24 cellular contexts compared by ENCODE assay signal in genomic region chr18:57432765-57433400, GRCh38. TPM values are rescaled to one million over a fixed set of nuclear protein-coding genes. Genes with fewer than 3 reads are reported as not detected.
DNase-seq lines count a peak whose midpoint lies in the region; ATAC-seq and TF ChIP-seq lines count a peak whose summit lies in the region.
"Had no signal": no experiment of that assay in that cellular context is flagged by ENCODE, and none has a peak within 500 bp of the region (broad histone marks: within the 10 kb centered on the region; RNA-seq: fewer than 3 reads in every experiment).

No MANE protein-coding gene starts in this region.

- TF ChIP-seq CTCF in GM23338 (conservative IDR thresholded peaks at IDR 0.05; ENCODE audit: low read depth in 2 of 2) (no peak), activated B cell treated with CpG ODN at 0.5 μM for 24 hours (IDR thresholded peaks at IDR 0.05) (no peak), ovary (IDR thresholded peaks at IDR 0.05) (no peak)

- peak overlapping the region; percentile 97 for H3K4me2 ChIP-seq in GM23338

- no peaks in the 10 kb centered on the region for H3K36me3 ChIP-seq in GM23338 (ENCODE audit: insufficient read depth)
- no peaks in the 10 kb centered on the region for H3K36me3 ChIP-seq in naive thymus-derived CD4-positive, alpha-beta T cell (ENCODE audit: control insufficient read depth in 2 of 3, insufficient read depth in 3 of 3, low read length in 3 of 3)
- no peaks in the 10 kb centered on the region for H3K36me3 ChIP-seq in ovary
- H3K36me3 ChIP-seq: ascending aorta; BLaER1 treated with 17β-estradiol and CSF1 and Interleukin-3, amounts not matched to agents 10 nM and 100 nM; heart right ventricle; thoracic aorta had no signal

- H4K20me1 ChIP-seq in GM23338 (replicated peaks; ENCODE audit: insufficient read depth): peaks cover 24% of the 10 kb centered on the region

- peaks cover 67% of the 10 kb centered on the region for H3K4me1 Mint-ChIP-seq in GM23338
- peaks cover 32% of the 10 kb centered on the region for H3K4me1 Mint-ChIP-seq in activated B cell treated with CpG ODN at 0.5 μM for 24 hours
- H3K4me1 Mint-ChIP-seq in naive thymus-derived CD4-positive, alpha-beta T cell: peaks cover 22 to 56% (median 40%) of the 10 kb centered on the region in 7 donors

- H3K36me3 Mint-ChIP-seq in GM23338 (ENCODE audit: low read depth) (no peaks in the 10 kb centered on the region; the same call in 2 of the 3 replicates), activated B cell treated with CpG ODN at 0.5 μM for 24 hours (ENCODE audit: low read depth) (peaks cover 5% of the 10 kb centered on the region)
- H3K36me3 Mint-ChIP-seq in naive thymus-derived CD4-positive, alpha-beta T cell: peaks cover 0 to 9% (median 5%) of the 10 kb centered on the region in 5 donors

- peaks cover 6% of the 10 kb centered on the region; the same call in 1 of the 3 replicates for H3K9me3 Mint-ChIP-seq in GM23338
- H3K9me3 Mint-ChIP-seq in activated B cell treated with CpG ODN at 0.5 μM for 24 hours: peaks cover 7% of the 10 kb centered on the region
- peaks cover 0 to 53% (median 20%) of the 10 kb centered on the region in 11 donors for H3K9me3 Mint-ChIP-seq in naive thymus-derived CD4-positive, alpha-beta T cell

- H3K27me3 ChIP-seq in GM23338 (ENCODE audit: insufficient read depth) (peaks cover 93% of the 10 kb centered on the region), right cardiac atrium (ENCODE audit: control insufficient read depth, insufficient read depth) (no peaks in the 10 kb centered on the region), ovary (peaks cover 6% of the 10 kb centered on the region)
- H3K27me3 ChIP-seq in naive thymus-derived CD4-positive, alpha-beta T cell (ENCODE audit: control insufficient read depth in 2 of 2, insufficient read depth in 2 of 2, low read length in 2 of 2): peaks cover 2 to 51% of the 10 kb centered on the region in 2 donors

- CTCF ChIA-PET in activated B cell treated with CpG ODN at 0.5 μM for 24 hours (lab: Charles Lee): no interaction called here
- CTCF ChIA-PET in naive thymus-derived CD4-positive, alpha-beta T cell (lab: Charles Lee): no interaction called here

- H3K4me3 ChIP-seq in GM23338 (peak overlapping the region; percentile 67), right cardiac atrium (ENCODE audit: low read length) (no peak overlapping the region), ovary (no peak overlapping the region)
- no peak overlapping the region for H3K4me3 ChIP-seq in naive thymus-derived CD4-positive, alpha-beta T cell (ENCODE audit: low read length)
- H3K4me3 ChIP-seq: ascending aorta, heart right ventricle, thoracic aorta had no signal

- intact Hi-C loops in activated B cell treated with CpG ODN at 0.5 μM for 24 hours (cut with micrococcal nuclease): loop anchor here (5.0 kb wide), 1 partner anchor 566 kb away; no protein-coding TSS in a partner anchor
- intact Hi-C loops in naive thymus-derived CD4-positive, alpha-beta T cell (cut with micrococcal nuclease): loop anchor here in 1 of 2 donors (5.0 to 10.0 kb wide), 3 partner anchors 81 to 1839 kb away; partner anchors contain the start of genes ATP8B1, RAX and ST8SIA3
- intact Hi-C loops in right cardiac atrium (cut with DNase I): loop anchor here in 1 of 4 donors (10.0 kb wide), 1 partner anchor 728 kb away; no protein-coding TSS in a partner anchor
- intact Hi-C loops in ovary (cut with DNase I): no loop called here

- POLR2A ChIA-PET in activated B cell treated with CpG ODN at 0.5 μM for 24 hours (lab: Charles Lee): no interaction called here
- POLR2A ChIA-PET in naive thymus-derived CD4-positive, alpha-beta T cell (lab: Charles Lee): no interaction called here

- H2AFZ ChIP-seq in GM23338: no peak overlapping the region

- H3K9me2 ChIP-seq in GM23338 (ENCODE audit: insufficient read depth): no peaks in the 10 kb centered on the region

- peaks cover 46% of the 10 kb centered on the region for H3F3A ChIP-seq in GM23338 (replicated peaks; ENCODE audit: low read depth)

- ATAC-seq in GM23338: no peak
- ATAC-seq in activated B cell treated with CpG ODN at 0.5 μM for 24 hours (ENCODE audit: low read depth): no peak
- no peak for ATAC-seq in naive thymus-derived CD4-positive, alpha-beta T cell
- ATAC-seq in right cardiac atrium: no peak
- ATAC-seq in HG03135 (IDR thresholded peaks at IDR 0.05; ENCODE audit: unreplicated experiment): no peak
- ATAC-seq: activated CD8-positive, alpha-beta memory T cell treated with anti-CD3 and anti-CD28 coated beads, Interleukin-2, amount 10 ng/mL, durations not matched to agents 7 days and 5 days; heart right ventricle had no signal

- WGBS in right cardiac atrium: 4% methylated on average over 9 of the region's 9 CpGs
- WGBS in ovary, 3 donors: 3 to 7% (median 6%) methylated on average over 9 of the region's 9 CpGs

- no peaks in the 10 kb centered on the region for H3K79me2 ChIP-seq in GM23338 (replicated peaks; ENCODE audit: insufficient read depth)

- H3K4me1 ChIP-seq in GM23338 (ENCODE audit: insufficient read depth): peaks cover 63% of the 10 kb centered on the region
- peaks cover 3 to 15% of the 10 kb centered on the region in 2 donors for H3K4me1 ChIP-seq in naive thymus-derived CD4-positive, alpha-beta T cell (ENCODE audit: control insufficient read depth in 2 of 2, insufficient read depth in 2 of 2, low read length in 2 of 2)
- no peaks in the 10 kb centered on the region for H3K4me1 ChIP-seq in right cardiac atrium (ENCODE audit: control insufficient read depth, insufficient read depth, low read length)
- peaks cover 12% of the 10 kb centered on the region for H3K4me1 ChIP-seq in ovary (ENCODE audit: insufficient read depth)

- TF ChIP-seq EP300 in ovary (IDR thresholded peaks at IDR 0.05): no peak

- H3K27me3 Mint-ChIP-seq in GM23338 (ENCODE audit: insufficient read depth, low read depth, poor library complexity): peaks cover 95% of the 10 kb centered on the region
- H3K27me3 Mint-ChIP-seq in activated B cell treated with CpG ODN at 0.5 μM for 24 hours: peaks cover 71% of the 10 kb centered on the region
- peaks cover 73 to 83% (median 75%) of the 10 kb centered on the region in 5 donors for H3K27me3 Mint-ChIP-seq in naive thymus-derived CD4-positive, alpha-beta T cell

- H3K27ac Mint-ChIP-seq in GM23338: no peak overlapping the region
- H3K27ac Mint-ChIP-seq in activated B cell treated with CpG ODN at 0.5 μM for 24 hours: peak overlapping the region; percentile 79
- H3K27ac Mint-ChIP-seq in naive thymus-derived CD4-positive, alpha-beta T cell: peak overlapping the region in 1 of 9 donors; percentile 39
- H3K27ac Mint-ChIP-seq: activated CD8-positive, alpha-beta memory T cell treated with anti-CD3 and anti-CD28 coated beads, Interleukin-2, amount 10 ng/mL, durations not matched to agents 7 days and 5 days; nephron progenitor cell; T-helper 2 cell treated with Interferon-gamma antibody and Interleukin-4, amounts not matched to agents 5 μg/mL and 100 μg/mL, for 36 hours had no signal

- no peak for TF ChIP-seq POLR2A in ovary (IDR thresholded peaks at IDR 0.05)

- H3K27ac ChIP-seq in GM23338 (ENCODE audit: low read depth): no peak overlapping the region
- no peak overlapping the region for H3K27ac ChIP-seq in naive thymus-derived CD4-positive, alpha-beta T cell (ENCODE audit: low read depth, low read length)
- H3K27ac ChIP-seq in right cardiac atrium (ENCODE audit: low read length): no peak overlapping the region
- H3K27ac ChIP-seq in ovary: no peak overlapping the region
- H3K27ac ChIP-seq: ascending aorta; BLaER1 treated with 17β-estradiol and CSF1 and Interleukin-3, amounts not matched to agents 10 nM and 100 nM; heart right ventricle; thoracic aorta had no signal

- H3K4me3 Mint-ChIP-seq in GM23338 (peak overlapping the region; percentile 76; the same call in 2 of the 3 replicates), activated B cell treated with CpG ODN at 0.5 μM for 24 hours (no peak overlapping the region)
- peak overlapping the region in 6 of 10 donors; percentile 4 to 67 (median 28) for H3K4me3 Mint-ChIP-seq in naive thymus-derived CD4-positive, alpha-beta T cell
- H3K4me3 Mint-ChIP-seq: activated CD8-positive, alpha-beta memory T cell treated with anti-CD3 and anti-CD28 coated beads, Interleukin-2, amount 10 ng/mL, durations not matched to agents 7 days and 5 days; T-helper 2 cell treated with Interferon-gamma antibody and Interleukin-4, amounts not matched to agents 5 μg/mL and 100 μg/mL, for 36 hours had no signal

- DNase-seq in DMS 273 (lab: John Stamatoyannopoulos, UW; ENCODE audit: unreplicated experiment) (peak; percentile 53), DMS 273 treated with DMSO at 0.1 percent for 48 hours (lab: John Stamatoyannopoulos, UW) (no peak), GM23338 (ENCODE audit: low spot score) (peak; percentile 51), activated B cell treated with CpG ODN at 0.5 μM for 24 hours (no peak), right cardiac atrium (no peak), ovary (no peak)
- no peak for DNase-seq in naive thymus-derived CD4-positive, alpha-beta T cell
- DNase-seq: 8988T; activated CD4-positive, CD25-positive, alpha-beta regulatory T cell treated with anti-CD3 and anti-CD28 coated beads, Interleukin-2, amount 50 U/mL, for 72 hours; activated CD8-positive, alpha-beta memory T cell treated with anti-CD3 and anti-CD28 coated beads, Interleukin-2, amount 10 ng/mL, durations not matched to agents 7 days and 5 days; activated gamma-delta T cell treated with Interleukin-2 at 50 U/mL for 16 hours; DMS153; heart right ventricle; mesenchymal stem cell; NCI-H1694 treated with DMSO at 0.1 percent for 48 hours; NCI-H510A; nephron progenitor cell; SIG-M5 had no signal

- peaks cover 0 to 13% (median 0%) of the 10 kb centered on the region in 3 experiments for H3K9me3 ChIP-seq in naive thymus-derived CD4-positive, alpha-beta T cell (ENCODE audit: control insufficient read depth in 2 of 3, low read length in 3 of 3)
- H3K9me3 ChIP-seq in right cardiac atrium (ENCODE audit: control insufficient read depth, low read length) (no peaks in the 10 kb centered on the region), ovary (peaks cover 0 to 11% of the 10 kb centered on the region in 2 donors)
- H3K9me3 ChIP-seq: ascending aorta, heart right ventricle had no signal

RNA-seq across cellular contexts. Expression of gene ONECUT2, which starts 2.3 kb away (rescaled TPM):
- 1.7 and 2.2 TPM in 2 replicates for total RNA-seq in GM23338 (2014; rRNA removed; shearing (Covaris generic))
- polyA plus RNA-seq in GM23338 (2016; fragmentation: Nextera tagmentation; extraction: Ambion mirVana): 0.68 and 0.82 TPM in 2 replicates
- total RNA-seq in activated B cell treated with CpG ODN at 0.5 μM for 24 hours: not detected in 2 replicates
- total RNA-seq in naive thymus-derived CD4-positive, alpha-beta T cell: not detected
- polyA plus RNA-seq in naive thymus-derived CD4-positive, alpha-beta T cell: not detected
- total RNA-seq in right cardiac atrium: under 1 TPM in 3 of 4 donors, not detected in 1; 0.03 to 0.20 (median 0.09) TPM
- polyA plus RNA-seq in right cardiac atrium: 0.02 TPM
- total RNA-seq in ovary: under 1 TPM; under 0.01 to 0.30 (median 0.15) TPM
- polyA plus RNA-seq in ovary: under 1 TPM; 0.01 to 0.08 TPM
- total RNA-seq: activated CD8-positive, alpha-beta memory T cell treated with anti-CD3 and anti-CD28 coated beads, Interleukin-2, amount 10 ng/mL, durations not matched to agents 7 days and 5 days; OCI-LY7; thoracic aorta had no signal

Comparison
In these comparisons a context has a peak if more than half of its experiments do, and no peak if none do; other contexts are left out.
1. DNase-seq: peak in DMS 273 (single experiment) and GM23338 (single experiment); none in DMS 273 treated with DMSO at 0.1 percent for 48 hours (single experiment), activated B cell treated with CpG ODN at 0.5 μM for 24 hours (single experiment), naive thymus-derived CD4-positive, alpha-beta T cell (0 of 9), right cardiac atrium (0 of 3) and ovary (0 of 5).